ENCODE assay signal across 1 cellular context in the genomic region with DNA sequence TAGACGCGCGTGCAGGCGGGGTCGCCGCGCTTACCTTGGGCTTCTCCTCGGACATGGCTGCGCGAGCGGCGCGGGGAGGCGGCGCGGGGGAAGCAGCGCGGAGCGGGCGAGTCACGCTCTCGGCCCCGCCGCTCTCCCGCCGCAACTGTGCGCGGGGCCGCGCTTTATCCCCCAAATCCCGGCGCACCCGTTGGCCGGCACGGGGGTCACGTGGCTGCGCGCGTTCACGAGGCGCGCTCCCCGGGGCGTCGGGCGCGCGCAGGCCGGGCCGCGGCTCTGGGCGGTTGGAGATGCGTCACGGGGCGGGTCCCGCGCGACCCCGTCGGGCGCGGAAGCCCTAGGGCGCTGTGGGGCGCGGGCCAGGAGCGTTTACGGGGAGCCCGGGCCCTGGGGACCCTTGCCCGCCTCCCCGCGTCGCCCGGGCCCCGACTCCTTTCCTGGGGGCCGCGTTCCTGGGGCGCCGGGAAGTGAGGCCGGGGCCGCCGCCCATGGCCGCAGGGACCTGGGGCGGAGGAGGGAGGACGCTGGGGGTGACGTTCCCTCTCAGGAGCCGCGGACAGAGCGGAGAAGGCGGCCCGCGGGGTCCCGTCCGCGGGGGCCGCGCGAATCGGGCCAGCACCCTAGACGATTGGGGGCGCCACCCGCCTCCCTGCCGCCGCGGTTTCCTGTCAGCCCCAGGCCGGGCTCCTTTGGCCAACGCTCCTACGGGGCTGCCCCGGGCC.
TF ChIP-seq lines count a peak whose summit lies in the region.

A gene (minus strand): TSS at position 149 of the 722 bp plus-strand sequence. CDS start 94 bp downstream, at position 55.

TF ChIP-seq in K562, 482 proteins besides CTCF, POLR2A, EP300 and RAD21 (continued from another document and continues in another):
- TF ChIP-seq ESRRB (CRISPR knock-in tag; IDR thresholded peaks at IDR 0.05; ENCODE audit: borderline replicate concordance) (no peak), DNMT1 (IDR thresholded peaks at IDR 0.05) (no peak), ZNF146 (CRISPR knock-in tag; IDR thresholded peaks at IDR 0.05; ENCODE audit: unreplicated experiment) (no peak), TSC22D4 (tag; IDR thresholded peaks at IDR 0.05) (no peak), L3MBTL2 (IDR thresholded peaks at IDR 0.05) (peak; percentile 94), PHF21A (IDR thresholded peaks at IDR 0.05; ENCODE audit: borderline replicate concordance, low read depth) (peak; percentile 64; the same call in 1 of the 2 replicates), RBFOX2 (IDR thresholded peaks at IDR 0.05; ENCODE audit: low read depth, low read length) (peak; percentile 67), MAZ (CRISPR knock-in tag; conservative IDR thresholded peaks at IDR 0.05 in 1 of 2, IDR thresholded peaks at IDR 0.05 in 1 of 2) (peak; percentile 2 to 94), ZNF263 (CRISPR knock-in tag; IDR thresholded peaks at IDR 0.05; ENCODE audit: borderline replicate concordance) (peak; percentile 72), HIVEP1 (CRISPR knock-in tag; IDR thresholded peaks at IDR 0.05) (peak; percentile 69; the same call in 1 of the 2 replicates), FOSL1 (tag; conservative IDR thresholded peaks at IDR 0.05) (peak; percentile 85), KAT8 (IDR thresholded peaks at IDR 0.05; ENCODE audit: low read depth) (no peak), GATAD2B (IDR thresholded peaks at IDR 0.05; ENCODE audit: borderline replicate concordance) (peak; percentile 98), JUNB (CRISPR knock-in tag; conservative IDR thresholded peaks at IDR 0.05) (0 out of 2 replicates have a peak, but pooled peaks have one; percentile 61), HNRNPH1 (optimal IDR thresholded peaks at IDR 0.05; ENCODE audit: low read depth, low read length) (no peak), BDP1 (IDR thresholded peaks at IDR 0.05; ENCODE audit: insufficient read depth, insufficient read length) (no peak), PCBP1 (IDR thresholded peaks at IDR 0.05; ENCODE audit: low read depth, low read length, poor library complexity, severe bottlenecking) (peak; percentile 93), POLR3A (IDR thresholded peaks at IDR 0.05; ENCODE audit: borderline replicate concordance, extremely low read depth, insufficient read depth, insufficient read length) (no peak), HDAC8 (tag; IDR thresholded peaks at IDR 0.05) (peak; percentile 94), IFI16 (CRISPR knock-in tag; IDR thresholded peaks at IDR 0.05) (peak; percentile 88; the same call in 1 of the 2 replicates), BACH1 (tag; IDR thresholded peaks at IDR 0.05) (peak; percentile 96), E2F3 (CRISPR knock-in tag; IDR thresholded peaks at IDR 0.05) (peak; percentile 93), SMARCA5 (IDR thresholded peaks at IDR 0.05) (no peak), STAT5A (IDR thresholded peaks at IDR 0.05; ENCODE audit: borderline replicate concordance, low read length) (no peak), ZFPM2 (CRISPR knock-in tag; IDR thresholded peaks at IDR 0.05) (peak; percentile 68; the same call in 1 of the 2 replicates), ZFX (CRISPR knock-in tag; IDR thresholded peaks at IDR 0.05) (peak; percentile 92), OTX1 (CRISPR knock-in tag; IDR thresholded peaks at IDR 0.05) (peak; percentile 73; the same call in 1 of the 2 replicates), TAF15 (IDR thresholded peaks at IDR 0.05; ENCODE audit: low read depth, low read length) (no peak), SMAD2 (IDR thresholded peaks at IDR 0.05; ENCODE audit: low read depth, low read length) (no peak), NONO (IDR thresholded peaks at IDR 0.05; ENCODE audit: low read depth in 2 of 2, low read length in 1 of 2) (peak; percentile 74 to 91; a peak in 3 of 4 replicates), SMARCB1 (IDR thresholded peaks at IDR 0.05; ENCODE audit: insufficient read length, low read depth) (no peak), EHMT2 (IDR thresholded peaks at IDR 0.05) (no peak), SRSF9 (IDR thresholded peaks at IDR 0.05; ENCODE audit: borderline replicate concordance, low read depth, low read length) (no peak), ZBED1 (IDR thresholded peaks at IDR 0.05) (no peak), SMC3 (conservative IDR thresholded peaks at IDR 0.05; ENCODE audit: insufficient read depth, low read depth, low read length) (0 out of 2 replicates have a peak, but pooled peaks have one; percentile 2), ZNF23 (CRISPR knock-in tag; IDR thresholded peaks at IDR 0.05) (no peak), ZNF766 (CRISPR knock-in tag; conservative IDR thresholded peaks at IDR 0.05) (peak; percentile 100)
- TF ChIP-seq, protein P1, sequence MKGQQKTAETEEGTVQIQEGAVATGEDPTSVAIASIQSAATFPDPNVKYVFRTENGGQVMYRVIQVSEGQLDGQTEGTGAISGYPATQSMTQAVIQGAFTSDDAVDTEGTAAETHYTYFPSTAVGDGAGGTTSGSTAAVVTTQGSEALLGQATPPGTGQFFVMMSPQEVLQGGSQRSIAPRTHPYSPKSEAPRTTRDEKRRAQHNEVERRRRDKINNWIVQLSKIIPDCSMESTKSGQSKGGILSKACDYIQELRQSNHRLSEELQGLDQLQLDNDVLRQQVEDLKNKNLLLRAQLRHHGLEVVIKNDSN (CRISPR knock-in tag; IDR thresholded peaks at IDR 0.05), result peak; percentile 84
- TF ChIP-seq, protein P2, sequence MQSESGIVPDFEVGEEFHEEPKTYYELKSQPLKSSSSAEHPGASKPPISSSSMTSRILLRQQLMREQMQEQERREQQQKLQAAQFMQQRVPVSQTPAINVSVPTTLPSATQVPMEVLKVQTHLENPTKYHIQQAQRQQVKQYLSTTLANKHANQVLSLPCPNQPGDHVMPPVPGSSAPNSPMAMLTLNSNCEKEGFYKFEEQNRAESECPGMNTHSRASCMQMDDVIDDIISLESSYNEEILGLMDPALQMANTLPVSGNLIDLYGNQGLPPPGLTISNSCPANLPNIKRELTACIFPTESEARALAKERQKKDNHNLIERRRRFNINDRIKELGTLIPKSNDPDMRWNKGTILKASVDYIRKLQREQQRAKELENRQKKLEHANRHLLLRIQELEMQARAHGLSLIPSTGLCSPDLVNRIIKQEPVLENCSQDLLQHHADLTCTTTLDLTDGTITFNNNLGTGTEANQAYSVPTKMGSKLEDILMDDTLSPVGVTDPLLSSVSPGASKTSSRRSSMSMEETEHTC (IDR thresholded peaks at IDR 0.05), result peak; percentile 65; the same call in 1 of the 2 replicates
- TF ChIP-seq, protein P3, sequence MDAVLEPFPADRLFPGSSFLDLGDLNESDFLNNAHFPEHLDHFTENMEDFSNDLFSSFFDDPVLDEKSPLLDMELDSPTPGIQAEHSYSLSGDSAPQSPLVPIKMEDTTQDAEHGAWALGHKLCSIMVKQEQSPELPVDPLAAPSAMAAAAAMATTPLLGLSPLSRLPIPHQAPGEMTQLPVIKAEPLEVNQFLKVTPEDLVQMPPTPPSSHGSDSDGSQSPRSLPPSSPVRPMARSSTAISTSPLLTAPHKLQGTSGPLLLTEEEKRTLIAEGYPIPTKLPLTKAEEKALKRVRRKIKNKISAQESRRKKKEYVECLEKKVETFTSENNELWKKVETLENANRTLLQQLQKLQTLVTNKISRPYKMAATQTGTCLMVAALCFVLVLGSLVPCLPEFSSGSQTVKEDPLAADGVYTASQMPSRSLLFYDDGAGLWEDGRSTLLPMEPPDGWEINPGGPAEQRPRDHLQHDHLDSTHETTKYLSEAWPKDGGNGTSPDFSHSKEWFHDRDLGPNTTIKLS (IDR thresholded peaks at IDR 0.05; ENCODE audit: borderline replicate concordance, low read depth), result peak; percentile 74
- TF ChIP-seq, protein P4, sequence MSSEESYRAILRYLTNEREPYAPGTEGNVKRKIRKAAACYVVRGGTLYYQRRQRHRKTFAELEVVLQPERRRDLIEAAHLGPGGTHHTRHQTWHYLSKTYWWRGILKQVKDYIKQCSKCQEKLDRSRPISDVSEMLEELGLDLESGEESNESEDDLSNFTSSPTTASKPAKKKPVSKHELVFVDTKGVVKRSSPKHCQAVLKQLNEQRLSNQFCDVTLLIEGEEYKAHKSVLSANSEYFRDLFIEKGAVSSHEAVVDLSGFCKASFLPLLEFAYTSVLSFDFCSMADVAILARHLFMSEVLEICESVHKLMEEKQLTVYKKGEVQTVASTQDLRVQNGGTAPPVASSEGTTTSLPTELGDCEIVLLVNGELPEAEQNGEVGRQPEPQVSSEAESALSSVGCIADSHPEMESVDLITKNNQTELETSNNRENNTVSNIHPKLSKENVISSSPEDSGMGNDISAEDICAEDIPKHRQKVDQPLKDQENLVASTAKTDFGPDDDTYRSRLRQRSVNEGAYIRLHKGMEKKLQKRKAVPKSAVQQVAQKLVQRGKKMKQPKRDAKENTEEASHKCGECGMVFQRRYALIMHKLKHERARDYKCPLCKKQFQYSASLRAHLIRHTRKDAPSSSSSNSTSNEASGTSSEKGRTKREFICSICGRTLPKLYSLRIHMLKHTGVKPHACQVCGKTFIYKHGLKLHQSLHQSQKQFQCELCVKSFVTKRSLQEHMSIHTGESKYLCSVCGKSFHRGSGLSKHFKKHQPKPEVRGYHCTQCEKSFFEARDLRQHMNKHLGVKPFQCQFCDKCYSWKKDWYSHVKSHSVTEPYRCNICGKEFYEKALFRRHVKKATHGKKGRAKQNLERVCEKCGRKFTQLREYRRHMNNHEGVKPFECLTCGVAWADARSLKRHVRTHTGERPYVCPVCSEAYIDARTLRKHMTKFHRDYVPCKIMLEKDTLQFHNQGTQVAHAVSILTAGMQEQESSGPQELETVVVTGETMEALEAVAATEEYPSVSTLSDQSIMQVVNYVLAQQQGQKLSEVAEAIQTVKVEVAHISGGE (CRISPR knock-in tag; IDR thresholded peaks at IDR 0.05), result peak in 2 of 3 experiments; percentile 49 to 94; a peak in 3 of 6 replicates
- TF ChIP-seq, protein P5, sequence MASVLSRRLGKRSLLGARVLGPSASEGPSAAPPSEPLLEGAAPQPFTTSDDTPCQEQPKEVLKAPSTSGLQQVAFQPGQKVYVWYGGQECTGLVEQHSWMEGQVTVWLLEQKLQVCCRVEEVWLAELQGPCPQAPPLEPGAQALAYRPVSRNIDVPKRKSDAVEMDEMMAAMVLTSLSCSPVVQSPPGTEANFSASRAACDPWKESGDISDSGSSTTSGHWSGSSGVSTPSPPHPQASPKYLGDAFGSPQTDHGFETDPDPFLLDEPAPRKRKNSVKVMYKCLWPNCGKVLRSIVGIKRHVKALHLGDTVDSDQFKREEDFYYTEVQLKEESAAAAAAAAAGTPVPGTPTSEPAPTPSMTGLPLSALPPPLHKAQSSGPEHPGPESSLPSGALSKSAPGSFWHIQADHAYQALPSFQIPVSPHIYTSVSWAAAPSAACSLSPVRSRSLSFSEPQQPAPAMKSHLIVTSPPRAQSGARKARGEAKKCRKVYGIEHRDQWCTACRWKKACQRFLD (CRISPR knock-in tag; IDR thresholded peaks at IDR 0.05), result peak; percentile 100
- TF ChIP-seq, protein P6, sequence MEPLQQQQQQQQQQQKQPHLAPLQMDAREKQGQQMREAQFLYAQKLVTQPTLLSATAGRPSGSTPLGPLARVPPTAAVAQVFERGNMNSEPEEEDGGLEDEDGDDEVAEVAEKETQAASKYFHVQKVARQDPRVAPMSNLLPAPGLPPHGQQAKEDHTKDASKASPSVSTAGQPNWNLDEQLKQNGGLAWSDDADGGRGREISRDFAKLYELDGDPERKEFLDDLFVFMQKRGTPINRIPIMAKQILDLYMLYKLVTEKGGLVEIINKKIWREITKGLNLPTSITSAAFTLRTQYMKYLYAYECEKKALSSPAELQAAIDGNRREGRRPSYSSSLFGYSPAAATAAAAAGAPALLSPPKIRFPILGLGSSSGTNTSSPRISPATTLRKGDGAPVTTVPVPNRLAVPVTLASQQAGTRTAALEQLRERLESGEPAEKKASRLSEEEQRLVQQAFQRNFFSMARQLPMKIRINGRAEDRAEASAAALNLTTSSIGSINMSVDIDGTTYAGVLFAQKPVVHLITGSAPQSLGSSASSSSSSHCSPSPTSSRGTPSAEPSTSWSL (CRISPR knock-in tag; IDR thresholded peaks at IDR 0.05; ENCODE audit: borderline replicate concordance), result no peak; the same call in 1 of the 2 replicates
- TF ChIP-seq, protein P7, sequence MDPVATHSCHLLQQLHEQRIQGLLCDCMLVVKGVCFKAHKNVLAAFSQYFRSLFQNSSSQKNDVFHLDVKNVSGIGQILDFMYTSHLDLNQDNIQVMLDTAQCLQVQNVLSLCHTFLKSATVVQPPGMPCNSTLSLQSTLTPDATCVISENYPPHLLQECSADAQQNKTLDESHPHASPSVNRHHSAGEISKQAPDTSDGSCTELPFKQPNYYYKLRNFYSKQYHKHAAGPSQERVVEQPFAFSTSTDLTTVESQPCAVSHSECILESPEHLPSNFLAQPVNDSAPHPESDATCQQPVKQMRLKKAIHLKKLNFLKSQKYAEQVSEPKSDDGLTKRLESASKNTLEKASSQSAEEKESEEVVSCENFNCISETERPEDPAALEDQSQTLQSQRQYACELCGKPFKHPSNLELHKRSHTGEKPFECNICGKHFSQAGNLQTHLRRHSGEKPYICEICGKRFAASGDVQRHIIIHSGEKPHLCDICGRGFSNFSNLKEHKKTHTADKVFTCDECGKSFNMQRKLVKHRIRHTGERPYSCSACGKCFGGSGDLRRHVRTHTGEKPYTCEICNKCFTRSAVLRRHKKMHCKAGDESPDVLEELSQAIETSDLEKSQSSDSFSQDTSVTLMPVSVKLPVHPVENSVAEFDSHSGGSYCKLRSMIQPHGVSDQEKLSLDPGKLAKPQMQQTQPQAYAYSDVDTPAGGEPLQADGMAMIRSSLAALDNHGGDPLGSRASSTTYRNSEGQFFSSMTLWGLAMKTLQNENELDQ (CRISPR knock-in tag; IDR thresholded peaks at IDR 0.05; ENCODE audit: borderline replicate concordance), result no peak
- TF ChIP-seq, protein P8, sequence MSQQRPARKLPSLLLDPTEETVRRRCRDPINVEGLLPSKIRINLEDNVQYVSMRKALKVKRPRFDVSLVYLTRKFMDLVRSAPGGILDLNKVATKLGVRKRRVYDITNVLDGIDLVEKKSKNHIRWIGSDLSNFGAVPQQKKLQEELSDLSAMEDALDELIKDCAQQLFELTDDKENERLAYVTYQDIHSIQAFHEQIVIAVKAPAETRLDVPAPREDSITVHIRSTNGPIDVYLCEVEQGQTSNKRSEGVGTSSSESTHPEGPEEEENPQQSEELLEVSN (IDR thresholded peaks at IDR 0.05; ENCODE audit: borderline replicate concordance in 1 of 2, extremely low read depth in 1 of 2, insufficient read depth in 1 of 2, insufficient read length in 1 of 2, low read depth in 1 of 2, low read length in 1 of 2, poor library complexity in 1 of 2, severe bottlenecking in 1 of 2), result peak; percentile 61 to 85
- TF ChIP-seq, protein P9, sequence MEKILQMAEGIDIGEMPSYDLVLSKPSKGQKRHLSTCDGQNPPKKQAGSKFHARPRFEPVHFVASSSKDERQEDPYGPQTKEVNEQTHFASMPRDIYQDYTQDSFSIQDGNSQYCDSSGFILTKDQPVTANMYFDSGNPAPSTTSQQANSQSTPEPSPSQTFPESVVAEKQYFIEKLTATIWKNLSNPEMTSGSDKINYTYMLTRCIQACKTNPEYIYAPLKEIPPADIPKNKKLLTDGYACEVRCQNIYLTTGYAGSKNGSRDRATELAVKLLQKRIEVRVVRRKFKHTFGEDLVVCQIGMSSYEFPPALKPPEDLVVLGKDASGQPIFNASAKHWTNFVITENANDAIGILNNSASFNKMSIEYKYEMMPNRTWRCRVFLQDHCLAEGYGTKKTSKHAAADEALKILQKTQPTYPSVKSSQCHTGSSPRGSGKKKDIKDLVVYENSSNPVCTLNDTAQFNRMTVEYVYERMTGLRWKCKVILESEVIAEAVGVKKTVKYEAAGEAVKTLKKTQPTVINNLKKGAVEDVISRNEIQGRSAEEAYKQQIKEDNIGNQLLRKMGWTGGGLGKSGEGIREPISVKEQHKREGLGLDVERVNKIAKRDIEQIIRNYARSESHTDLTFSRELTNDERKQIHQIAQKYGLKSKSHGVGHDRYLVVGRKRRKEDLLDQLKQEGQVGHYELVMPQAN (IDR thresholded peaks at IDR 0.05; ENCODE audit: borderline replicate concordance), result no peak
